22 cellular contexts compared by ENCODE assay signal in the genomic region with DNA sequence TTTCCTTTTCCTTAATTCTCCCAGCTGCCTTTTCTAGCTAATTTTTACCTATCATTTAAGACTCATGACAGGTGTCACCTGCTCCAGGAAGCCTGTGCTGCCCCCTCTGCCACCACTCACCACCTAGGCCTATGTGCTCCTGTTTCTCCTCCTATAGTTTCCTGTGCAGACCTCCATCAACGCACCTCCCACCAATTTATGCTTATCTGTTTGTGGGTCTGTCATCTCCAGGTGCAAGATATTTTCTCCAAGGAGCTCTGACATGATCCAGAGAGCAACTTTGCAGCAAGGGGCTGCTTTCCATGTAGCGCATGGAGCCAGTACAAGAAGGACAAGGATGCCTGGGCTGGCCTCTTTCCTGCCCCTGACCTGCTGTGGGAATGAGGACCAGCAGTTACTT. TPM values are rescaled to one million over a fixed set of nuclear protein-coding genes. Genes with fewer than 3 reads are reported as not detected.
"Had no signal": no experiment of that assay in that cellular context is flagged by ENCODE, and none has a peak within 500 bp of the region (broad histone marks: within the 10 kb centered on the region; RNA-seq: fewer than 3 reads in every experiment).

No MANE protein-coding gene starts in this region.

- H3K9me3 Mint-ChIP-seq: dendritic cell treated with granulocyte-macrophage colony-stimulating factor and Interleukin-4, amounts not matched to agents 40 ng/mL and 50 ng/mL, for 4 days; effector memory CD8-positive, alpha-beta T cell had no signal

- ATAC-seq: effector memory CD8-positive, alpha-beta T cell; esophagus mucosa; foreskin keratinocyte; gastrocnemius medialis; gastroesophageal sphincter; heart left ventricle; heart right ventricle had no signal

- H3K27ac Mint-ChIP-seq: dendritic cell treated with granulocyte-macrophage colony-stimulating factor and Interleukin-4, amounts not matched to agents 40 ng/mL and 50 ng/mL, for 4 days; endodermal cell had no signal

- H3K27me3 Mint-ChIP-seq: dendritic cell treated with granulocyte-macrophage colony-stimulating factor and Interleukin-4, amounts not matched to agents 40 ng/mL and 50 ng/mL, for 4 days; effector memory CD8-positive, alpha-beta T cell had no signal

- DNase-seq: colonic mucosa; cortex of kidney; dermis blood vessel endothelial cell; dorsolateral prefrontal cortex; effector CD4-positive, alpha-beta T cell; effector CD8-positive, alpha-beta T cell; effector memory CD4-positive, alpha-beta T cell; effector memory CD8-positive, alpha-beta T cell; endodermal cell; erythroblast; esophagus squamous epithelium; foreskin fibroblast; foreskin keratinocyte; foreskin melanocyte; gastrocnemius medialis; glutamatergic neuron; head of caudate nucleus; heart left ventricle; heart right ventricle had no signal

- H3K4me3 Mint-ChIP-seq: dendritic cell treated with granulocyte-macrophage colony-stimulating factor and Interleukin-4, amounts not matched to agents 40 ng/mL and 50 ng/mL, for 4 days; effector memory CD8-positive, alpha-beta T cell; endodermal cell had no signal

RNA-seq across cellular contexts. Expression of gene SLC4A5, which starts 42.7 kb away (rescaled TPM):
- total RNA-seq: dermis blood vessel endothelial cell had no signal
